In the genomic region with DNA sequence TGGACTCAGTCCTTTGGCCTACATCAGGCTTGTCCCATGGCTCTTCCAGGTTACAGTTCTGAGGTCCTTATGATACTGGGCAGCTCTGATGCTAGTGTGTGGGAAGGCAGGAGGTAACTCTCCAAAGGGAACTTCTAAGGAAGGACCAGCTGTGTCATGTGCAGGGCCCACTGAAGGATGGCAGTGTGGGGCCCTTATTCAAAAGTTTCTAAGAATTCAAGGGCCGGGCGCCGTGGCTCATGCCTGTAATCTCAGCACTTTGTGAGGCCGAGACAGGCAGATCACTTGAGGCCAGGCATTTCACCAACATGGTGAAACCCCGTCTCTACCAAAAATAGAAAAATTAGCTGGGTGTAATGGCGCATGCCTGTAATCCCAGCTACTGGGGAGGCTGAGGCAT, we compare ENCODE assay signal across 22 cellular contexts.
A peak's percentile ranks its signal among the peaks of the same experiment; 100 is the strongest.
DNase-seq lines count a peak whose midpoint lies in the region; FAIRE-seq and TF ChIP-seq lines count a peak whose summit lies in the region.
"Had no signal": no experiment of that assay in that cellular context is flagged by ENCODE, and none has a peak within 500 bp of the region (broad histone marks: within the 10 kb centered on the region; RNA-seq: fewer than 3 reads in every experiment).

No MANE protein-coding gene starts in this region.

- H3K9me2 ChIP-seq in PC-9 (ENCODE audit: insufficient read depth) = no peaks in the 10 kb centered on the region

- H3K4me3 ChIP-seq in PC-9 (no peak overlapping the region), H1 (ENCODE audit: extremely low read depth in 1 of 4, insufficient read depth in 2 of 4, low read depth in 3 of 4, low read length in 4 of 4) (no peak overlapping the region), neuronal stem cell (ENCODE audit: low read length in 2 of 2) (no peak overlapping the region), thymus (ENCODE audit: low read length) (no peak overlapping the region), spleen (no peak overlapping the region)
- H3K4me3 ChIP-seq: A549; BLaER1 treated with 17β-estradiol and CSF1 and Interleukin-3, amounts not matched to agents 10 nM and 100 nM had no signal

- WGBS in H1 (ENCODE audit: extremely low coverage in 1 of 2, insufficient coverage in 1 of 2, insufficient read length in 1 of 2, insufficient replicate concordance in 2 of 2, low coverage in 1 of 2, low lambda C conversion rate in 2 of 2, missing lambda C conversion rate in 1 of 2), 2 experiments = 88% methylated on average over 6 of the region's 6 CpGs; no CpG with 5 or more reads in 1 of the 2 experiments
- WGBS in neuronal stem cell (ENCODE audit: extremely low coverage in 2 of 2, insufficient read length in 2 of 2, insufficient replicate concordance in 1 of 2), 2 donors = no CpG with 5 or more reads among the region's 6 CpGs
- 90% methylated on average over 6 of the region's 6 CpGs for WGBS in thymus
- WGBS in spleen, 5 donors = 89 to 99% (median 96%) methylated on average over 5 to 6 of the region's 6 CpGs

- H3K4ac ChIP-seq in H1 (replicated peaks; ENCODE audit: insufficient read length, low read depth, low read length) = no peak overlapping the region
- no peak overlapping the region for H3K4ac ChIP-seq in neuronal stem cell (ENCODE audit: low read length)

- H2BK5ac ChIP-seq in H1 (ENCODE audit: low read depth, low read length) = no peak overlapping the region
- H2BK5ac ChIP-seq in neuronal stem cell (ENCODE audit: low read length) = no peak overlapping the region

- H2BK20ac ChIP-seq in H1 (ENCODE audit: low read length) = 0 out of 2 replicates have a peak overlapping the region, but pooled peaks have one; percentile 56

- H3K14ac ChIP-seq in H1 (ENCODE audit: insufficient read length) (no peak overlapping the region), neuronal stem cell (ENCODE audit: low read length) (no peak overlapping the region)

- H4K8ac ChIP-seq in H1 (ENCODE audit: extremely low read depth, insufficient read depth, low read length) = no peak overlapping the region
- no peak overlapping the region for H4K8ac ChIP-seq in neuronal stem cell (ENCODE audit: low read depth, low read length)

- H2BK12ac ChIP-seq in H1 (ENCODE audit: low read depth, low read length) = peak overlapping the region; percentile 75; the same call in 1 of the 2 replicates
- H2BK12ac ChIP-seq in neuronal stem cell (ENCODE audit: low read length) = no peak overlapping the region

- H4K5ac ChIP-seq in H1 (ENCODE audit: insufficient read length, low read depth, low read length) = no peak overlapping the region

- H3K79me1 ChIP-seq in H1 (ENCODE audit: low read depth, low read length) (no peaks in the 10 kb centered on the region), neuronal stem cell (ENCODE audit: low read depth, low read length) (no peaks in the 10 kb centered on the region)

- H4K20me1 ChIP-seq in PC-9 (ENCODE audit: insufficient read depth) (no peaks in the 10 kb centered on the region), H1 (replicated peaks in 1 of 2; ENCODE audit: control insufficient read depth in 1 of 2, insufficient read depth in 2 of 2, low read length in 2 of 2) (no peaks in the 10 kb centered on the region)
- H4K20me1 ChIP-seq: BLaER1 treated with 17β-estradiol and CSF1 and Interleukin-3, amounts not matched to agents 10 nM and 100 nM had no signal

- H3K9ac ChIP-seq in H1 (replicated peaks in 1 of 4; ENCODE audit: extremely low read depth in 1 of 4, low read depth in 3 of 4, low read length in 3 of 4) = no peak overlapping the region
- H3K9ac ChIP-seq in neuronal stem cell (ENCODE audit: low read depth, low read length, poor library complexity) = no peak overlapping the region
- H3K9ac ChIP-seq: BLaER1 treated with 17β-estradiol and CSF1 and Interleukin-3, amounts not matched to agents 10 nM and 100 nM had no signal

- H3K4me2 ChIP-seq in PC-9 (peak overlapping the region; percentile 51), H1 (ENCODE audit: insufficient read depth in 1 of 2, low read depth in 2 of 2, low read length in 2 of 2) (no peak overlapping the region), neuronal stem cell (ENCODE audit: insufficient read depth, low read length, poor library complexity, severe bottlenecking) (no peak overlapping the region)
- H3K4me2 ChIP-seq: A549; BLaER1 treated with 17β-estradiol and CSF1 and Interleukin-3, amounts not matched to agents 10 nM and 100 nM had no signal

- TF ChIP-seq RAD21 in H1 (IDR thresholded peaks at IDR 0.05 in 1 of 2, conservative IDR thresholded peaks at IDR 0.05 in 1 of 2; ENCODE audit: low read depth in 2 of 2, low read length in 2 of 2) = no peak

- H2AFZ ChIP-seq in PC-9 = no peak overlapping the region
- H2AFZ ChIP-seq in H1 (ENCODE audit: low read length) = no peak overlapping the region
- no peak overlapping the region for H2AFZ ChIP-seq in neuronal stem cell (ENCODE audit: low read length)

- H3K79me2 ChIP-seq in PC-9 (ENCODE audit: low read depth) = no peaks in the 10 kb centered on the region
- H3K79me2 ChIP-seq in H1 (ENCODE audit: control insufficient read depth in 1 of 2, insufficient read depth in 2 of 2, low read length in 2 of 2) = no peaks in the 10 kb centered on the region

- H3K4me1 ChIP-seq in PC-9 (replicated peaks; ENCODE audit: insufficient read depth) (peaks cover 34% of the 10 kb centered on the region), H1 (replicated peaks in 1 of 4; ENCODE audit: control insufficient read depth in 3 of 4, insufficient read depth in 4 of 4, low read length in 3 of 4) (no peaks in the 10 kb centered on the region; a peak in 1 of 7 replicates), neuronal stem cell (ENCODE audit: control insufficient read depth in 2 of 2, insufficient read depth in 1 of 2, low read depth in 1 of 2, low read length in 2 of 2) (peaks cover 2 to 9% of the 10 kb centered on the region in 2 donors), thymus (ENCODE audit: control insufficient read depth, insufficient read depth, low read length) (peaks cover 36% of the 10 kb centered on the region), spleen (no peaks in the 10 kb centered on the region)
- H3K4me1 ChIP-seq: BE2C had no signal

- TF ChIP-seq CTCF in PC-9 (conservative IDR thresholded peaks at IDR 0.05) = no peak
- no peak for TF ChIP-seq CTCF in H1 (IDR thresholded peaks at IDR 0.05; ENCODE audit: control extremely low read depth in 1 of 3, insufficient read depth in 1 of 3, low read depth in 1 of 3, low read length in 3 of 3)
- TF ChIP-seq CTCF in spleen (IDR thresholded peaks at IDR 0.05 in 8 of 11, conservative IDR thresholded peaks at IDR 0.05 in 3 of 11) = no peak

- H3K27me3 ChIP-seq in PC-9 (ENCODE audit: insufficient read depth, low read depth) (no peaks in the 10 kb centered on the region), H1 (replicated peaks in 1 of 4; ENCODE audit: control insufficient read depth in 3 of 4, extremely low read depth in 1 of 4, insufficient read depth in 3 of 4, low read length in 3 of 4) (no peaks in the 10 kb centered on the region), neuronal stem cell (ENCODE audit: control insufficient read depth in 3 of 3, insufficient read depth in 3 of 3, low read depth in 1 of 3, low read length in 3 of 3) (no peaks in the 10 kb centered on the region), thymus (ENCODE audit: control insufficient read depth, insufficient read depth) (no peaks in the 10 kb centered on the region), spleen (replicated peaks in 1 of 7) (no peaks in the 10 kb centered on the region)
- H3K27me3 ChIP-seq: BE2C; BLaER1 treated with 17β-estradiol and CSF1 and Interleukin-3, amounts not matched to agents 10 nM and 100 nM had no signal

- H3K18ac ChIP-seq in H1 (ENCODE audit: extremely low read depth, low read length) = no peak overlapping the region
- peak overlapping the region; percentile 71 for H3K18ac ChIP-seq in neuronal stem cell (ENCODE audit: low read length)

- H3K36me3 ChIP-seq in PC-9 (ENCODE audit: low read depth) = no peaks in the 10 kb centered on the region
- H3K36me3 ChIP-seq in H1 (ENCODE audit: control insufficient read depth in 2 of 4, insufficient read depth in 4 of 4, low read length in 3 of 4) = no peaks in the 10 kb centered on the region
- H3K36me3 ChIP-seq in neuronal stem cell (replicated peaks in 1 of 2; ENCODE audit: control insufficient read depth in 2 of 2, insufficient read depth in 2 of 2, low read length in 2 of 2) = no peaks in the 10 kb centered on the region
- H3K36me3 ChIP-seq in thymus (ENCODE audit: control insufficient read depth, insufficient read depth) = no peaks in the 10 kb centered on the region
- no peaks in the 10 kb centered on the region for H3K36me3 ChIP-seq in spleen
- H3K36me3 ChIP-seq: BE2C; BLaER1 treated with 17β-estradiol and CSF1 and Interleukin-3, amounts not matched to agents 10 nM and 100 nM had no signal

- DNase-seq in PC-9 (no peak), H1 (ENCODE audit: low read depth in 1 of 2, low spot score in 2 of 2) (no peak), neuronal stem cell (ENCODE audit: low spot score) (no peak), spleen (no peak), HEK293T (ENCODE audit: extremely low spot score) (no peak)
- DNase-seq in activated CD4-positive, alpha-beta T cell treated with anti-CD3 and anti-CD28 coated beads for 1 hour = no peak
- DNase-seq in activated T-cell treated with anti-CD3 and anti-CD28 coated beads, Interleukin-2, amount 50 U/mL, for 48 hours = no peak
- DNase-seq: AML-193; CD4-positive, alpha-beta T cell; CD8-positive, alpha-beta memory T cell; DMS 273 treated with DMSO at 0.1 percent for 48 hours; DMS79; GF-D8; GOT3; HCEC 1CT had no signal

- no peaks in the 10 kb centered on the region for H3K9me3 ChIP-seq in PC-9 (ENCODE audit: insufficient read depth, low read depth)
- H3K9me3 ChIP-seq in H1 (ENCODE audit: insufficient read depth in 2 of 2, low read depth in 1 of 2, low read length in 1 of 2) = no peaks in the 10 kb centered on the region
- no peaks in the 10 kb centered on the region for H3K9me3 ChIP-seq in neuronal stem cell (replicated peaks in 1 of 2; ENCODE audit: control insufficient read depth in 2 of 2, insufficient read depth in 1 of 2, low read depth in 1 of 2, low read length in 2 of 2)
- no peaks in the 10 kb centered on the region for H3K9me3 ChIP-seq in thymus (ENCODE audit: control insufficient read depth)
- H3K9me3 ChIP-seq in spleen = no peaks in the 10 kb centered on the region
- H3K9me3 ChIP-seq: A549, BE2C had no signal

- CTCF ChIA-PET in PC-9 (lab: Charles Lee) = no interaction called here
- CTCF ChIA-PET in H1 (lab: Charles Lee; ENCODE audit: partially characterized antibody) = interaction anchor here (0.7 to 2.5 kb wide), 9 partner anchors 16 to 724 kb away, joined by 3 to 8 read pairs (median 4); no protein-coding TSS in a partner anchor
- CTCF ChIA-PET in HEK293T (lab: Yijun Ruan, JAX) = no interaction called here

- POLR2A ChIA-PET in PC-9 (lab: Charles Lee; ENCODE audit: unreplicated experiment) = no interaction called here
- POLR2A ChIA-PET in H1 (lab: Charles Lee; ENCODE audit: partially characterized antibody) = no interaction called here
- POLR2A ChIA-PET in HEK293T (lab: Yijun Ruan, JAX) = no interaction called here

- H3K27ac ChIP-seq in PC-9 (no peak overlapping the region), H1 (ENCODE audit: low read depth, low read length) (no peak overlapping the region), neuronal stem cell (replicated peaks; ENCODE audit: low read length) (no peak overlapping the region), thymus (ENCODE audit: low read depth) (peak overlapping the region; percentile 1), spleen (no peak overlapping the region)
- H3K27ac ChIP-seq: A549; BLaER1 treated with 17β-estradiol and CSF1 and Interleukin-3, amounts not matched to agents 10 nM and 100 nM had no signal

- no peak overlapping the region for H2BK120ac ChIP-seq in H1 (replicated peaks; ENCODE audit: low read depth, low read length)
- no peak overlapping the region for H2BK120ac ChIP-seq in neuronal stem cell (ENCODE audit: low read depth, low read length)

- no peak for TF ChIP-seq EP300 in H1 (IDR thresholded peaks at IDR 0.05; ENCODE audit: borderline replicate concordance in 1 of 2, low read depth in 2 of 2, low read length in 2 of 2)

- H2BK15ac ChIP-seq in H1 (ENCODE audit: low read length) = no peak overlapping the region
- no peak overlapping the region for H2BK15ac ChIP-seq in neuronal stem cell (ENCODE audit: low read length)

- H4K91ac ChIP-seq in H1 (replicated peaks; ENCODE audit: insufficient read length, low read length) (no peak overlapping the region), neuronal stem cell (ENCODE audit: low read depth, low read length, poor library complexity) (no peak overlapping the region)

- no TSS peak for BruUV-seq in PC-9 (replicated peaks; lab: Mats Ljungman, UMichigan)

- intact Hi-C loops in PC-9 (cut with micrococcal nuclease; ENCODE audit: unreplicated experiment) (loop anchor here (5.0 kb wide), 1 partner anchor 89 kb away; no protein-coding TSS in a partner anchor), spleen (cut with DNase I; ENCODE audit: low total_unique reads) (no loop called here)

- no peak for FAIRE-seq in H1 (lab: Jason Lieb, UNC)
- FAIRE-seq: A549, D721Med, GM12891, GM18507 had no signal

- TF ChIP-seq POLR2A in H1 (IDR thresholded peaks at IDR 0.05; ENCODE audit: control extremely low read depth in 1 of 2, low read depth in 2 of 2, low read length in 2 of 2) = no peak
- TF ChIP-seq POLR2A in spleen (IDR thresholded peaks at IDR 0.05) = no peak

- no peak overlapping the region for H3K23ac ChIP-seq in H1 (ENCODE audit: insufficient read length)
- H3K23ac ChIP-seq in neuronal stem cell (ENCODE audit: low read depth, low read length, poor library complexity) = no peak overlapping the region

- H3F3A ChIP-seq in PC-9 (ENCODE audit: insufficient read depth, low read depth) = peaks cover 6% of the 10 kb centered on the region; the same call in 1 of the 2 replicates

- no peaks in the 10 kb centered on the region for H3K23me2 ChIP-seq in H1 (ENCODE audit: low read depth, low read length)

- H2AK5ac ChIP-seq in H1 (ENCODE audit: low read depth, low read length) (no peak overlapping the region), neuronal stem cell (ENCODE audit: low read depth, low read length) (no peak overlapping the region)

- no peak overlapping the region for H3K56ac ChIP-seq in H1 (replicated peaks; ENCODE audit: insufficient read length, low read depth, low read length)
